14 cellular contexts compared by ENCODE assay signal in the genomic region with DNA sequence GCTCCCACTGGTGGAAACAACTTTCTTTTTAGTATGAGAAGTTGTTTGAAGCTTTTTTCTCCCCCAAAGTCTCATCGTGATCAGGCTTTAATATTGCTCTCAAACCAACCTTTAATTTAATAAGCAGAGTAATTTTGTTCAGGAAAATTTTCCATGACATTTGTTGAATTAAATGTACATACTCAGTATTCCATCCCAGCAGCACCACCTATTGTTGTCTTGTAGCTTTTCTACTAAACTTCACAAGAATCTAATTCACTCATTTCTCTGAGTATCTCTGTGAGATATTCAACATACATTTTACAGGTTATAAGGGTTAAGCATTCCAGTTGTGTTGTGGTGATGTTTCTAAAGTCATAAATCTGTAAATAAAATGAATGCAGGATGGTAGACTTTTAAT.
DNase-seq lines count a peak whose midpoint lies in the region; ATAC-seq, FAIRE-seq and TF ChIP-seq lines count a peak whose summit lies in the region.
"Had no signal": no experiment of that assay in that cellular context is flagged by ENCODE, and none has a peak within 500 bp of the region (broad histone marks: within the 10 kb centered on the region; RNA-seq: fewer than 3 reads in every experiment).

No MANE protein-coding gene starts in this region.

- FAIRE-seq in A204.1 (lab: Jason Lieb, UNC) = peak; percentile 67
- FAIRE-seq: GM18507 had no signal

- H3K27ac ChIP-seq in VCaP (no peak overlapping the region), gastroesophageal sphincter (no peak overlapping the region), stomach (no peak overlapping the region)
- H3K27ac ChIP-seq: testis had no signal

- ATAC-seq in gastroesophageal sphincter = no peak
- ATAC-seq: activated CD8-positive, alpha-beta T cell treated with anti-CD3 and anti-CD28 coated beads for 36 hours had no signal

- 0 out of 2 replicates have a peak, but pooled peaks have one; percentile 22 for TF ChIP-seq CTCF in HFFc6 (IDR thresholded peaks at IDR 0.05)
- TF ChIP-seq CTCF in VCaP (conservative IDR thresholded peaks at IDR 0.05) = peak; percentile 51
- peak in 3 of 4 experiments; percentile 14 to 46 (median 43) for TF ChIP-seq CTCF in gastroesophageal sphincter (IDR thresholded peaks at IDR 0.05)
- no peak for TF ChIP-seq CTCF in stomach (IDR thresholded peaks at IDR 0.05)

- no peak overlapping the region for H3K4me3 ChIP-seq in gastroesophageal sphincter
- no peak overlapping the region for H3K4me3 ChIP-seq in stomach
- H3K4me3 ChIP-seq: testis had no signal

- no peak overlapping the region for H3K27ac Mint-ChIP-seq in HFFc6
- H3K27ac Mint-ChIP-seq: activated CD8-positive, alpha-beta T cell treated with anti-CD3 and anti-CD28 coated beads for 36 hours; activated T-helper 1 cell treated with anti-CD3 and anti-CD28 coated beads, Interleukin-12 subunit alpha, Interleukin-12 subunit beta, Interleukin-2, Interleukin-4 antibody, amounts not matched to agents 30 ng/mL and 10 ng/mL and 1 ng/mL, durations not matched to agents 14 hours and 24 hours and 36 hours had no signal

- H3K9me3 Mint-ChIP-seq in HFFc6 = no peaks in the 10 kb centered on the region
- H3K9me3 Mint-ChIP-seq: activated CD8-positive, alpha-beta T cell treated with anti-CD3 and anti-CD28 coated beads for 36 hours; activated T-helper 1 cell treated with anti-CD3 and anti-CD28 coated beads, Interleukin-12 subunit alpha, Interleukin-12 subunit beta, Interleukin-2, Interleukin-4 antibody, amounts not matched to agents 30 ng/mL and 10 ng/mL and 1 ng/mL, durations not matched to agents 14 hours and 24 hours and 36 hours had no signal

- DNase-seq in HFFc6 (no peak), activated gamma-delta T cell treated with Interleukin-2 at 50 U/mL for 16 hours (no peak), stomach (no peak), SKM-1 (lab: John Stamatoyannopoulos, UW; ENCODE audit: unreplicated experiment) (no peak), NCI-H2029 (lab: John Stamatoyannopoulos, UW) (no peak)
- DNase-seq: activated CD8-positive, alpha-beta T cell treated with anti-CD3 and anti-CD28 coated beads for 36 hours; mesendoderm; NK-92 treated with Interleukin-12 subunit alpha and Interleukin-12 subunit beta, amount 100 ng/mL, for 24 hours; testis had no signal

- H3K36me3 ChIP-seq in gastroesophageal sphincter = no peaks in the 10 kb centered on the region
- H3K36me3 ChIP-seq in stomach = no peaks in the 10 kb centered on the region

- H3K27me3 Mint-ChIP-seq in HFFc6 (ENCODE audit: insufficient read depth) = no peaks in the 10 kb centered on the region; the same call in none of the 2 replicates
- H3K27me3 Mint-ChIP-seq: activated CD8-positive, alpha-beta T cell treated with anti-CD3 and anti-CD28 coated beads for 36 hours had no signal

- no peak overlapping the region for H3K4me3 Mint-ChIP-seq in HFFc6
- H3K4me3 Mint-ChIP-seq: activated CD8-positive, alpha-beta T cell treated with anti-CD3 and anti-CD28 coated beads for 36 hours; activated T-helper 1 cell treated with anti-CD3 and anti-CD28 coated beads, Interleukin-12 subunit alpha, Interleukin-12 subunit beta, Interleukin-2, Interleukin-4 antibody, amounts not matched to agents 30 ng/mL and 10 ng/mL and 1 ng/mL, durations not matched to agents 14 hours and 24 hours and 36 hours had no signal

- H3K4me1 ChIP-seq in gastroesophageal sphincter (no peaks in the 10 kb centered on the region), stomach (no peaks in the 10 kb centered on the region)
- H3K4me1 ChIP-seq: testis had no signal

- intact Hi-C loops in stomach (cut with DNase I; ENCODE audit: low total_unique reads) = no loop called here

- H3K9me3 ChIP-seq in gastroesophageal sphincter = no peaks in the 10 kb centered on the region
- no peaks in the 10 kb centered on the region for H3K9me3 ChIP-seq in stomach
- H3K9me3 ChIP-seq: testis had no signal

- TF ChIP-seq POLR2A in gastroesophageal sphincter (IDR thresholded peaks at IDR 0.05) (no peak), stomach (IDR thresholded peaks at IDR 0.05) (no peak)

- no peaks in the 10 kb centered on the region for H3K36me3 Mint-ChIP-seq in HFFc6 (ENCODE audit: low read depth)

- WGBS in gastroesophageal sphincter (ENCODE audit: low coverage in 1 of 2), 2 donors = 0 to 20% methylated on average over 1 of the region's 1 CpG
- 54 to 72% (median 65%) methylated on average over 1 of the region's 1 CpG for WGBS in stomach, 5 donors

- TF ChIP-seq EP300 in gastroesophageal sphincter (IDR thresholded peaks at IDR 0.05) (no peak), stomach (IDR thresholded peaks at IDR 0.05) (no peak)

- no peaks in the 10 kb centered on the region for H3K4me1 Mint-ChIP-seq in HFFc6 (ENCODE audit: low read depth)

- no peaks in the 10 kb centered on the region for H3K27me3 ChIP-seq in gastroesophageal sphincter
- no peaks in the 10 kb centered on the region for H3K27me3 ChIP-seq in stomach
- H3K27me3 ChIP-seq: testis had no signal

Comparison
In these comparisons a context has a peak if more than half of its experiments do, and no peak if none do; other contexts are left out.
1. CTCF ChIP-seq: peak in HFFc6 (single experiment), VCaP (single experiment) and gastroesophageal sphincter (3 of 4); none in stomach (0 of 7).